8 cellular contexts compared by ENCODE assay signal in genomic region chr9:106862946-106863740, GRCh38. TPM values are rescaled to one million over a fixed set of nuclear protein-coding genes. Genes with fewer than 3 reads are reported as not detected.
DNase-seq lines count a peak whose midpoint lies in the region; ATAC-seq and TF ChIP-seq lines count a peak whose summit lies in the region.

Gene ZNF462 (plus strand): TSS chr9:106863166. CDS start chr9:106923384, 60,218 bp downstream.

- peak within 1 kb of the TSS in 5 of 7 donors; percentile 48 to 87 (median 74) for H3K27ac Mint-ChIP-seq in CD4-positive, alpha-beta memory T cell
- peak within 1 kb of the TSS; percentile 97 for H3K27ac Mint-ChIP-seq in mesothelial cell of epicardium

- no peak for DNase-seq in CD4-positive, alpha-beta memory T cell
- peak; percentile 27 for DNase-seq in SKM-1 treated with dmso at 0.1 percent for 144 hours (lab: John Stamatoyannopoulos, UW; ENCODE audit: unreplicated experiment)
- peak; percentile 24 for DNase-seq in epithelial cell of esophagus (ENCODE audit: low read depth)
- peak; percentile 23 to 60 for DNase-seq in mesothelial cell of epicardium (ENCODE audit: low spot score in 2 of 2, unreplicated experiment in 2 of 2)
- DNase-seq in transverse colon = peak; percentile 47
- DNase-seq in AML-193 (lab: John Stamatoyannopoulos, UW) = no peak

- TF ChIP-seq CTCF in epithelial cell of esophagus (IDR thresholded peaks at IDR 0.05; ENCODE audit: insufficient read depth, low read depth, low read length, missing control alignments) (no peak), mesothelial cell of epicardium (IDR thresholded peaks at IDR 0.05; ENCODE audit: unreplicated experiment) (no peak), transverse colon (IDR thresholded peaks at IDR 0.05) (peak in 3 of 5 experiments; percentile 3 to 92 (median 48))

- H3K9ac ChIP-seq in HUES48 (ENCODE audit: low read depth, low read length) = peak within 1 kb of the TSS; percentile 92

- no peaks in the 10 kb centered on the region for H3K36me3 ChIP-seq in CD4-positive, alpha-beta memory T cell (ENCODE audit: insufficient read depth, low read length)
- H3K36me3 ChIP-seq in HUES48 (ENCODE audit: control insufficient read depth, insufficient read depth, low read length) (peaks cover 11% of the 10 kb centered on the region; the same call in 1 of the 2 replicates), transverse colon (no peaks in the 10 kb centered on the region)

- in situ Hi-C loops in transverse colon (cut with MboI; ENCODE audit: low pct_ligation_motif_present in 1 of 4, low pct_unique_long_range_greater_than_20kb in 1 of 4, low sequenced_read_pairs in 3 of 4) = loop anchor here in 1 of 4 donors (25.0 kb wide), 1 partner anchor 299 kb away; no protein-coding TSS in a partner anchor

- H3K9me3 ChIP-seq in CD4-positive, alpha-beta memory T cell (ENCODE audit: control insufficient read depth in 1 of 2, low read length in 2 of 2) = no peaks in the 10 kb centered on the region
- no peaks in the 10 kb centered on the region for H3K9me3 ChIP-seq in HUES48 (ENCODE audit: control insufficient read depth, insufficient read depth, low read length)
- H3K9me3 ChIP-seq in transverse colon = no peaks in the 10 kb centered on the region

- H3K27me3 Mint-ChIP-seq in CD4-positive, alpha-beta memory T cell = peaks cover 38 to 54% of the 10 kb centered on the region in 2 donors
- no peaks in the 10 kb centered on the region for H3K27me3 Mint-ChIP-seq in mesothelial cell of epicardium (ENCODE audit: low read depth)

- H3K4me3 Mint-ChIP-seq in CD4-positive, alpha-beta memory T cell = peak within 1 kb of the TSS in 7 of 8 donors; percentile 52 to 82 (median 79)
- peak within 1 kb of the TSS; percentile 97 for H3K4me3 Mint-ChIP-seq in mesothelial cell of epicardium

- peaks cover 0 to 27% (median 3%) of the 10 kb centered on the region in 4 donors for H3K4me1 Mint-ChIP-seq in CD4-positive, alpha-beta memory T cell
- H3K4me1 Mint-ChIP-seq in mesothelial cell of epicardium = peaks cover 50% of the 10 kb centered on the region

- peak; percentile 40 for TF ChIP-seq POLR2A in transverse colon (IDR thresholded peaks at IDR 0.05)

- no peak within 1 kb of the TSS for H3K27ac ChIP-seq in CD4-positive, alpha-beta memory T cell (ENCODE audit: low read depth, low read length)
- peak within 1 kb of the TSS; percentile 97 for H3K27ac ChIP-seq in HUES48 (ENCODE audit: low read depth, low read length)
- H3K27ac ChIP-seq in transverse colon = peak within 1 kb of the TSS; percentile 83 to 91 (median 87)

- H3K36me3 Mint-ChIP-seq in CD4-positive, alpha-beta memory T cell = peaks cover 0 to 3% of the 10 kb centered on the region in 2 donors
- no peaks in the 10 kb centered on the region for H3K36me3 Mint-ChIP-seq in mesothelial cell of epicardium

- WGBS in transverse colon (ENCODE audit: low coverage in 1 of 2), 2 donors = 0 to 1% methylated on average over 13 to 29 of the region's 29 CpGs

- intact Hi-C loops in CD4-positive, alpha-beta memory T cell (cut with micrococcal nuclease) = no loop called here
- intact Hi-C loops in transverse colon (cut with DNase I; ENCODE audit: low total_unique reads) = loop anchor here (10.0 kb wide), 1 partner anchor 158 kb away; no protein-coding TSS in a partner anchor

- CTCF ChIA-PET in CD4-positive, alpha-beta memory T cell (lab: Charles Lee; ENCODE audit: partially characterized antibody) = no interaction called here

- ATAC-seq in GM19324 (IDR thresholded peaks at IDR 0.05; ENCODE audit: low FRiP score, unreplicated experiment) = no peak

- POLR2A ChIA-PET in CD4-positive, alpha-beta memory T cell (lab: Charles Lee; ENCODE audit: partially characterized antibody) = no interaction called here

- H3K4me3 ChIP-seq in CD4-positive, alpha-beta memory T cell (ENCODE audit: low read length in 2 of 2) = no peak within 1 kb of the TSS
- peak within 1 kb of the TSS; percentile 90 for H3K4me3 ChIP-seq in HUES48 (ENCODE audit: low read depth, low read length)
- H3K4me3 ChIP-seq in epithelial cell of esophagus (ENCODE audit: low read length) = peak within 1 kb of the TSS; percentile 80
- peak within 1 kb of the TSS; percentile 65 to 90 (median 80) for H3K4me3 ChIP-seq in transverse colon

- no peaks in the 10 kb centered on the region for H3K4me1 ChIP-seq in CD4-positive, alpha-beta memory T cell (ENCODE audit: insufficient read depth, low read length)
- H3K4me1 ChIP-seq in HUES48 (ENCODE audit: control insufficient read depth, insufficient read depth, low read length) (peaks cover 49% of the 10 kb centered on the region), transverse colon (peaks cover 0 to 49% (median 9%) of the 10 kb centered on the region in 4 donors)

- no peak for TF ChIP-seq EP300 in transverse colon (IDR thresholded peaks at IDR 0.05; ENCODE audit: low read depth)

- H3K9me3 Mint-ChIP-seq in CD4-positive, alpha-beta memory T cell = peaks cover 0 to 44% (median 22%) of the 10 kb centered on the region in 8 donors
- H3K9me3 Mint-ChIP-seq in mesothelial cell of epicardium = no peaks in the 10 kb centered on the region

- H3K27me3 ChIP-seq in CD4-positive, alpha-beta memory T cell (ENCODE audit: insufficient read depth, low read length) = peaks cover 19% of the 10 kb centered on the region
- H3K27me3 ChIP-seq in HUES48 (ENCODE audit: control insufficient read depth, insufficient read depth, low read length) (no peaks in the 10 kb centered on the region), transverse colon (peaks cover 12% of the 10 kb centered on the region)

RNA-seq across cellular contexts. Expression of gene ZNF462, which starts in this region (rescaled TPM):
- total RNA-seq in CD4-positive, alpha-beta memory T cell = 1 to 10 TPM; 1.0 to 2.8 TPM
- polyA plus RNA-seq in CD4-positive, alpha-beta memory T cell = 1 to 10 TPM in 1 of 2 donors, not detected in 1; 1.8 TPM
- total RNA-seq in mesothelial cell of epicardium (139 to 154 TPM (median 140 TPM) in 3 replicates), transverse colon (10 to 100 TPM; 17.5 to 28.7 (median 22.9) TPM)

Comparison
In these comparisons a context has a peak if more than half of its experiments do, and no peak if none do; other contexts are left out.
1. RNA of gene ZNF462 (total RNA-seq): 139 to 154 TPM in mesothelial cell of epicardium and 17.5 to 28.7 TPM in transverse colon; 1.0 to 2.8 TPM in CD4-positive, alpha-beta memory T cell; every median in the first group is over 4 times any median in the second.
2. DNase-seq: peak in SKM-1 treated with dmso at 0.1 percent for 144 hours (single experiment), epithelial cell of esophagus (single experiment), mesothelial cell of epicardium (2 of 2) and transverse colon (single experiment); none in CD4-positive, alpha-beta memory T cell (0 of 5) and AML-193 (0 of 2).
3. H3K4me3 ChIP-seq: peak in HUES48 (single experiment), epithelial cell of esophagus (single experiment) and transverse colon (4 of 4); none in CD4-positive, alpha-beta memory T cell (0 of 2).
4. CTCF ChIP-seq: peak in transverse colon (3 of 5); none in epithelial cell of esophagus (single experiment) and mesothelial cell of epicardium (single experiment).